8 cellular contexts compared by ENCODE assay signal in genomic region chr15:57751177-57751800, GRCh38. TPM values are rescaled to one million over a fixed set of nuclear protein-coding genes. Genes with fewer than 3 reads are reported as not detected.
A peak's percentile ranks its signal among the peaks of the same experiment; 100 is the strongest.
DNase-seq lines count a peak whose midpoint lies in the region; ATAC-seq and TF ChIP-seq lines count a peak whose summit lies in the region.

No MANE protein-coding gene starts in this region.

- TF ChIP-seq CTCF in type B pancreatic cell (conservative IDR thresholded peaks at IDR 0.05): peak; percentile 69

- H3K27ac Mint-ChIP-seq in type B pancreatic cell (no peak overlapping the region), immature natural killer cell (no peak overlapping the region)

- H3K27me3 Mint-ChIP-seq in type B pancreatic cell (peaks cover 10% of the 10 kb centered on the region), immature natural killer cell (ENCODE audit: low read depth in 3 of 3) (peaks cover 3 to 4% (median 3%) of the 10 kb centered on the region in 3 donors)

- intact Hi-C loops in left cardiac atrium (cut with DNase I): loop anchor here (2.0 to 5.0 kb wide), 4 partner anchors 111 to 431 kb away; partner anchors contain the start of gene ALDH1A2 (in 1 of the 2)

- no peaks in the 10 kb centered on the region for H3K9me3 Mint-ChIP-seq in type B pancreatic cell
- no peaks in the 10 kb centered on the region for H3K9me3 Mint-ChIP-seq in immature natural killer cell

- DNase-seq in NCI-H748 (lab: John Stamatoyannopoulos, UW; ENCODE audit: unreplicated experiment) (peak; percentile 3), NCI-H748 treated with DMSO at 0.1 percent for 48 hours (lab: John Stamatoyannopoulos, UW) (no peak), T1000 (lab: John Stamatoyannopoulos, UW) (peak; percentile 7), left cardiac atrium (no peak), type B pancreatic cell (ENCODE audit: extremely low spot score, unreplicated experiment) (no peak), immature natural killer cell (no peak), OCI-M2 (lab: John Stamatoyannopoulos, UW; ENCODE audit: unreplicated experiment) (no peak)
- DNase-seq in NK-92 treated with Interleukin-12 subunit alpha and Interleukin-12 subunit beta, amount 100 ng/mL, for 24 hours (lab: John Stamatoyannopoulos, UW): no peak

- no peak overlapping the region for H3K4me3 Mint-ChIP-seq in type B pancreatic cell
- no peak overlapping the region for H3K4me3 Mint-ChIP-seq in immature natural killer cell

- H3K36me3 Mint-ChIP-seq in type B pancreatic cell (no peaks in the 10 kb centered on the region), immature natural killer cell (peaks cover 0 to 3% (median 2%) of the 10 kb centered on the region in 3 donors)

- H3K4me1 Mint-ChIP-seq in type B pancreatic cell (ENCODE audit: unreplicated experiment): peaks cover 23% of the 10 kb centered on the region
- peaks cover 2 to 8% of the 10 kb centered on the region in 2 donors for H3K4me1 Mint-ChIP-seq in immature natural killer cell

- ATAC-seq in left cardiac atrium: peak; percentile 49 to 65

RNA-seq across cellular contexts. Expression of gene POLR2M, which starts 44.8 kb away (rescaled TPM):
- total RNA-seq in left cardiac atrium: 10 to 100 TPM; 45.6 to 51.2 TPM
- 50.7 and 76.4 TPM in 2 replicates for total RNA-seq in type B pancreatic cell (ENCODE audit: low replicate concordance)
- polyA plus RNA-seq in immature natural killer cell: 10 to 100 TPM; 33.3 to 58.1 (median 51.2) TPM

Comparison
In these comparisons a context has a peak if more than half of its experiments do, and no peak if none do; other contexts are left out.
1. DNase-seq: peak in NCI-H748 (single experiment) and T1000 (single experiment); none in NCI-H748 treated with DMSO at 0.1 percent for 48 hours (single experiment), left cardiac atrium (single experiment), type B pancreatic cell (single experiment), NK-92 treated with Interleukin-12 subunit alpha and Interleukin-12 subunit beta, amount 100 ng/mL, for 24 hours (single experiment), immature natural killer cell (0 of 3) and OCI-M2 (single experiment).